ENCODE assay signal across 23 cellular contexts in the genomic region with DNA sequence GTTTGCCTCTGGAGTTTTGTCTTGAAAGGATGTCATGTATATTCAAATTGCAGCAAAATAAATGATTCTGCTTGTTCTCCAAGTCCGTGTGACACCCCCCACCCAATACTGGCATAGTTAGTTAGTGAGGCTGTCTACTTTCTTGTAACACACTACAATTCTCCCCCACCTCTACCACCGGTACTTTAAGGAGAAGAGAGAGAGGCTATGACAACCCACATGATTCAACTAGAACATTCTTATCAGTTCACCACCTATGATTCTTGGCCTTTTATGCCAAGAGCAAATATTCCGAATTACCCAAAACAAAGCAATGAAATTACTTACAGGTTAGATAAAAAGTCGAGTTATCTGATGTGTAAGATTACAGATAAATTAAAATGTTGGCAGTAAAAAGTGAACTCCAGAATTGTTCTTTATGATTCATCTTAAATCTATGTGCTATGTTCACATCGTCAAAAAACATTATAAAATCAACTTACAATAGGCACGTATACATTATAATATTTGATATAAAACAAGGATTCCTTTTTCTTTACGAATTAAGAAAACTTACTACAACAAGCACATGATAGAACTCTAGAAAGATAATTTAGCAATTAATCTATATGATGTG. TPM values are rescaled to one million over a fixed set of nuclear protein-coding genes. Genes with fewer than 3 reads are reported as not detected.
DNase-seq lines count a peak whose midpoint lies in the region; ATAC-seq, FAIRE-seq and TF ChIP-seq lines count a peak whose summit lies in the region.
"Had no signal": no experiment of that assay in that cellular context is flagged by ENCODE, and none has a peak within 500 bp of the region (broad histone marks: within the 10 kb centered on the region; RNA-seq: fewer than 3 reads in every experiment).

No MANE protein-coding gene starts in this region.

- no TSS peak for BruUV-seq in PC-3 (replicated peaks; lab: Mats Ljungman, UMichigan)

- no peak for TF ChIP-seq POLR2A in adrenal gland (IDR thresholded peaks at IDR 0.05)

- H3K4me3 ChIP-seq in PC-3 (ENCODE audit: low read length) = no peak overlapping the region
- H3K4me3 ChIP-seq in psoas muscle = no peak overlapping the region
- H3K4me3 ChIP-seq in adrenal gland = no peak overlapping the region
- H3K4me3 ChIP-seq: GM23248, K562, PC-9 had no signal

- POLR2A ChIA-PET in PC-3 (lab: Charles Lee; ENCODE audit: unreplicated experiment) = no interaction called here

- peak overlapping the region; percentile 87 for H3K27ac Mint-ChIP-seq in glutamatergic neuron (ENCODE audit: unreplicated experiment)
- H3K27ac Mint-ChIP-seq: CD4-positive, CD25-positive, alpha-beta regulatory T cell; H9 had no signal

- H3K4me1 ChIP-seq in PC-3 (ENCODE audit: insufficient read depth, low read length) (peaks cover 14% of the 10 kb centered on the region), psoas muscle (peaks cover 31% of the 10 kb centered on the region), adrenal gland (replicated peaks in 1 of 2) (peaks cover 0 to 9% of the 10 kb centered on the region in 2 donors)

- no peaks in the 10 kb centered on the region for H3K27me3 ChIP-seq in PC-3 (ENCODE audit: low read length)
- no peaks in the 10 kb centered on the region for H3K27me3 ChIP-seq in psoas muscle (ENCODE audit: insufficient read depth in 3 of 3, low read length in 2 of 3)
- H3K27me3 ChIP-seq in adrenal gland = no peaks in the 10 kb centered on the region

- H3K4me2 ChIP-seq in PC-3 (ENCODE audit: low read length) = peak overlapping the region; percentile 53
- H3K4me2 ChIP-seq: PC-9, SK-N-SH had no signal

- 85 to 88% (median 87%) methylated on average over 7 of the region's 7 CpGs for WGBS in psoas muscle, 3 donors
- 70 to 75% (median 72%) methylated on average over 7 of the region's 7 CpGs for WGBS in adrenal gland, 4 donors

- H3K27me3 Mint-ChIP-seq in glutamatergic neuron (ENCODE audit: unreplicated experiment) = peaks cover 4% of the 10 kb centered on the region

- no peak for DNase-seq in GM19239 (ENCODE audit: insufficient read length, low spot score)
- DNase-seq in PC-3 = peak; percentile 55
- no peak for DNase-seq in glutamatergic neuron
- DNase-seq in psoas muscle = no peak
- no peak for DNase-seq in adrenal gland
- DNase-seq in substantia nigra (lab: John Stamatoyannopoulos, UW) = no peak
- DNase-seq in middle frontal gyrus (ENCODE audit: extremely low spot score, low spot score) = no peak
- DNase-seq: CD4-positive, CD25-positive, alpha-beta regulatory T cell; EL; GF-D8; GM23248; H9; MM.1S; NCI-H1105; NCI-H2029 treated with DMSO at 0.1 percent for 48 hours; NCI-H526 treated with DMSO at 0.1 percent for 48 hours; PC-9; SHP77 treated with DMSO at 0.1 percent for 48 hours; SK-N-SH had no signal

- FAIRE-seq in GM19239 (lab: Jason Lieb, UNC) = peak; percentile 70
- FAIRE-seq: HepG2, K562 had no signal

- H3K36me3 Mint-ChIP-seq in glutamatergic neuron (ENCODE audit: unreplicated experiment) = no peaks in the 10 kb centered on the region
- H3K36me3 Mint-ChIP-seq: CD4-positive, CD25-positive, alpha-beta regulatory T cell had no signal

- TF ChIP-seq CTCF in PC-3 (conservative IDR thresholded peaks at IDR 0.05; ENCODE audit: low read depth, low read length) (no peak), glutamatergic neuron (IDR thresholded peaks at IDR 0.05; ENCODE audit: partially characterized antibody, unreplicated experiment) (no peak), psoas muscle (IDR thresholded peaks at IDR 0.05) (no peak), adrenal gland (IDR thresholded peaks at IDR 0.05) (no peak)

- intact Hi-C loops in PC-3 (cut with micrococcal nuclease) (no loop called here), psoas muscle (cut with DNase I) (no loop called here), adrenal gland (cut with DNase I) (no loop called here)

- peaks cover 18% of the 10 kb centered on the region for H3K9me3 Mint-ChIP-seq in glutamatergic neuron (ENCODE audit: unreplicated experiment)
- H3K9me3 Mint-ChIP-seq: H9 had no signal

- H3K36me3 ChIP-seq in PC-3 (ENCODE audit: low read depth, low read length) (no peaks in the 10 kb centered on the region), psoas muscle (ENCODE audit: insufficient read depth in 1 of 2, low read depth in 1 of 2) (peaks cover 0 to 11% of the 10 kb centered on the region in 2 donors), adrenal gland (replicated peaks in 1 of 2) (no peaks in the 10 kb centered on the region)

- H3K4me1 Mint-ChIP-seq in glutamatergic neuron (ENCODE audit: low read depth, unreplicated experiment) = peaks cover 34% of the 10 kb centered on the region
- H3K4me1 Mint-ChIP-seq: CD4-positive, CD25-positive, alpha-beta regulatory T cell; H9 had no signal

- H4K20me1 ChIP-seq in PC-3 (ENCODE audit: low read length) = no peaks in the 10 kb centered on the region

- H3K27ac ChIP-seq in PC-3 (ENCODE audit: low read length) (no peak overlapping the region), psoas muscle (peak overlapping the region; percentile 34), adrenal gland (no peak overlapping the region), substantia nigra (ENCODE audit: low read depth, low read length, poor library complexity, severe bottlenecking) (no peak overlapping the region)
- H3K27ac ChIP-seq: GM23248, PC-9, RWPE1 had no signal

- CTCF ChIA-PET in PC-3 (lab: Charles Lee) = no interaction called here

- H3K9ac ChIP-seq in PC-3 (ENCODE audit: low read length) = no peak overlapping the region
- H3K9ac ChIP-seq: GM23248, SK-N-SH had no signal

- H3K9me3 ChIP-seq in PC-3 (ENCODE audit: low read length) (no peaks in the 10 kb centered on the region), psoas muscle (no peaks in the 10 kb centered on the region), adrenal gland (replicated peaks in 1 of 3) (peaks cover 0 to 4% (median 0%) of the 10 kb centered on the region in 3 donors)
- H3K9me3 ChIP-seq: SK-N-SH had no signal

- no peaks in the 10 kb centered on the region for H3K79me2 ChIP-seq in PC-3 (ENCODE audit: low read length)

- no peaks in the 10 kb centered on the region for H3K9me2 ChIP-seq in PC-3 (replicated peaks; ENCODE audit: low read length)
- H3K9me2 ChIP-seq: SK-N-SH had no signal

- peak overlapping the region; percentile 49 for H3K4me3 Mint-ChIP-seq in glutamatergic neuron (ENCODE audit: unreplicated experiment)
- H3K4me3 Mint-ChIP-seq: CD4-positive, CD25-positive, alpha-beta regulatory T cell; H9 had no signal

- H2AFZ ChIP-seq in PC-3 (ENCODE audit: low read length) = no peak overlapping the region
- H2AFZ ChIP-seq: GM23248, PC-9 had no signal

- H3F3A ChIP-seq in PC-3 (ENCODE audit: low read length, unreplicated experiment) = no peaks in the 10 kb centered on the region

- ATAC-seq in PC-3 = peak; percentile 69
- ATAC-seq in psoas muscle = peak in 1 of 4 donors; percentile 47
- no peak for ATAC-seq in HG03097 (IDR thresholded peaks at IDR 0.05; ENCODE audit: low FRiP score, unreplicated experiment)
- ATAC-seq: HepG2, K562 had no signal

RNA-seq across cellular contexts. Expression of a gene that starts 14.4 kb away (rescaled TPM):
- total RNA-seq in PC-3 (2014; rRNA removed) = 4.4 and 8.0 TPM in 2 replicates
- total RNA-seq in glutamatergic neuron (ENCODE audit: unreplicated experiment) = 24.1 TPM
- total RNA-seq in psoas muscle = 100 to 1,000 TPM; 148 to 530 (median 257) TPM
- 10 to 100 TPM in 2 of 3 donors, 1 to 10 TPM in 1; 9.3 to 96.4 (median 32.0) TPM for polyA plus RNA-seq in psoas muscle
- total RNA-seq in adrenal gland = 100 to 1,000 TPM in 2 of 8 donors, 10 to 100 TPM in 6; 43.6 to 172 (median 79.4) TPM
- polyA plus RNA-seq in adrenal gland = 10 to 100 TPM; 26.8 to 63.7 (median 36.4) TPM
- polyA plus RNA-seq: HepG2 had no signal
